ENCODE assay signal across 14 cellular contexts in genomic region chrX:34778961-34779360, GRCh38.
DNase-seq lines count a peak whose midpoint lies in the region; ATAC-seq, FAIRE-seq and TF ChIP-seq lines count a peak whose summit lies in the region.
"Had no signal": no experiment of that assay in that cellular context is flagged by ENCODE, and none has a peak within 500 bp of the region (broad histone marks: within the 10 kb centered on the region; RNA-seq: fewer than 3 reads in every experiment).

No MANE protein-coding gene starts in this region.

- H3K4me3 ChIP-seq in fibroblast of lung (replicated peaks in 1 of 4; ENCODE audit: control extremely low read depth in 1 of 4, insufficient read depth in 1 of 4, low read depth in 3 of 4, low read length in 4 of 4) (no peak overlapping the region), retinal pigment epithelial cell (ENCODE audit: low read length) (no peak overlapping the region), right cardiac atrium (ENCODE audit: low read length) (no peak overlapping the region)
- H3K4me3 ChIP-seq: ovary had no signal

- H3K4me2 ChIP-seq in fibroblast of lung (ENCODE audit: extremely low read depth, insufficient read depth, low read length), result no peak overlapping the region

- no peak for ATAC-seq in right cardiac atrium
- ATAC-seq: activated T-cell treated with anti-CD3 and anti-CD28 coated beads, Interleukin-2, amount 50 U/mL, for 72 hours had no signal

- 62% methylated on average over 2 of the region's 2 CpGs for WGBS in right cardiac atrium

- peak overlapping the region; percentile 58 for H3K27ac ChIP-seq in fibroblast of lung (ENCODE audit: insufficient read depth, low read length)
- no peak overlapping the region for H3K27ac ChIP-seq in right cardiac atrium (ENCODE audit: low read length)
- H3K27ac ChIP-seq: ovary had no signal

- TF ChIP-seq CTCF in fibroblast of lung (conservative IDR thresholded peaks at IDR 0.05 in 1 of 2, IDR thresholded peaks at IDR 0.05 in 1 of 2; ENCODE audit: low read depth in 1 of 2, low read length in 2 of 2) (no peak), retinal pigment epithelial cell (conservative IDR thresholded peaks at IDR 0.05; ENCODE audit: low read depth, low read length) (no peak)

- H3K36me3 ChIP-seq in fibroblast of lung (ENCODE audit: control insufficient read depth, insufficient read depth, low read length), result no peaks in the 10 kb centered on the region
- H3K36me3 ChIP-seq: ovary had no signal

- H3K4me1 ChIP-seq in fibroblast of lung (ENCODE audit: control insufficient read depth, extremely low read depth, insufficient read depth, low read length), result peaks cover 4% of the 10 kb centered on the region
- no peaks in the 10 kb centered on the region for H3K4me1 ChIP-seq in right cardiac atrium (ENCODE audit: control insufficient read depth, insufficient read depth, low read length)

- H3K9me3 ChIP-seq in fibroblast of lung (ENCODE audit: control insufficient read depth, insufficient read depth, low read depth, low read length) (no peaks in the 10 kb centered on the region), right cardiac atrium (ENCODE audit: control insufficient read depth, low read length) (no peaks in the 10 kb centered on the region)
- H3K9me3 ChIP-seq: ovary had no signal

- no peak overlapping the region for H2AFZ ChIP-seq in fibroblast of lung (ENCODE audit: low read length)

- H3K79me2 ChIP-seq in fibroblast of lung (ENCODE audit: control insufficient read depth, insufficient read depth, low read length), result no peaks in the 10 kb centered on the region

- no peaks in the 10 kb centered on the region for H4K20me1 ChIP-seq in fibroblast of lung (ENCODE audit: control insufficient read depth, extremely low read depth, insufficient read depth, low read length)

- H3K27me3 ChIP-seq in fibroblast of lung (ENCODE audit: control insufficient read depth, insufficient read depth, low read length) (no peaks in the 10 kb centered on the region), right cardiac atrium (ENCODE audit: control insufficient read depth, insufficient read depth) (no peaks in the 10 kb centered on the region)
- H3K27me3 ChIP-seq: ovary had no signal

- intact Hi-C loops in right cardiac atrium (cut with DNase I), result no loop called here

- peak; percentile 80 for FAIRE-seq in RCC 7860 (lab: Jason Lieb, UNC)
- FAIRE-seq: keratinocyte had no signal

- no peak overlapping the region for H3K9ac ChIP-seq in fibroblast of lung (ENCODE audit: insufficient read depth, low read length)

- DNase-seq in COLO829 (ENCODE audit: low spot score) (peak; percentile 12), RCC 7860 (ENCODE audit: low spot score) (peak; percentile 70), fibroblast of lung (ENCODE audit: low read depth in 2 of 2) (peak; percentile 61 to 82), retinal pigment epithelial cell (ENCODE audit: low read depth) (peak; percentile 30), iPS-NIHi11 (ENCODE audit: low spot score) (no peak), superior temporal gyrus (ENCODE audit: extremely low spot score) (no peak), right cardiac atrium (no peak)
- DNase-seq in activated effector memory CD4-positive, alpha-beta T cell treated with Interleukin-2 at 50 U/mL for 16 hours, result no peak
- DNase-seq: activated CD4-positive, alpha-beta memory T cell treated with anti-CD3 and anti-CD28 coated beads for 36 hours; activated T-cell treated with anti-CD3 and anti-CD28 coated beads, Interleukin-2, amount 50 U/mL, for 72 hours; CD8-positive, alpha-beta memory T cell; NCI-H1048; ovary had no signal

Comparison
In these comparisons a context has a peak if more than half of its experiments do, and no peak if none do; other contexts are left out.
1. DNase-seq: peak in COLO829 (single experiment), RCC 7860 (single experiment), fibroblast of lung (2 of 2) and retinal pigment epithelial cell (single experiment); none in iPS-NIHi11 (single experiment), activated effector memory CD4-positive, alpha-beta T cell treated with Interleukin-2 at 50 U/mL for 16 hours (single experiment), superior temporal gyrus (single experiment) and right cardiac atrium (0 of 3).